Comparison of ENCODE assay signal across 8 cellular contexts in genomic region chr2:222860740-222861410, GRCh38. TPM values are rescaled to one million over a fixed set of nuclear protein-coding genes. Genes with fewer than 3 reads are reported as not detected.
A peak's percentile ranks its signal among the peaks of the same experiment; 100 is the strongest.
DNase-seq lines count a peak whose midpoint lies in the region; ATAC-seq, FAIRE-seq and TF ChIP-seq lines count a peak whose summit lies in the region.

TSS of gene ACSL3 (plus strand) at chr2:222861036. CDS start at chr2:222908773, 47,737 bp downstream.

- no peak for TF ChIP-seq CTCF in right atrium auricular region (IDR thresholded peaks at IDR 0.05)

- peak; percentile 90 to 95 for DNase-seq in NCI-H1930 (lab: John Stamatoyannopoulos, UW)
- peak; percentile 58 to 98 (median 94) for DNase-seq in anterior cingulate cortex (lab: John Stamatoyannopoulos, UW)
- DNase-seq in right atrium auricular region (ENCODE audit: low spot score) = peak; percentile 97
- peak; percentile 83 for DNase-seq in pulmonary artery endothelial cell (ENCODE audit: low read depth, low spot score)
- DNase-seq in urothelium cell line (ENCODE audit: low spot score) = peak; percentile 96

- no peaks in the 10 kb centered on the region for H3K36me3 ChIP-seq in right atrium auricular region

- H3K4me1 ChIP-seq in right atrium auricular region = peaks cover 0 to 48% of the 10 kb centered on the region in 2 donors

- FAIRE-seq in urothelium cell line (lab: Jason Lieb, UNC) = peak; percentile 89

- no peaks in the 10 kb centered on the region for H3K27me3 ChIP-seq in right atrium auricular region

- no peaks in the 10 kb centered on the region for H3K9me3 ChIP-seq in right atrium auricular region

- H3K27ac ChIP-seq in right atrium auricular region = peak within 1 kb of the TSS; percentile 95 to 98

- intact Hi-C loops in T-helper 2 cell treated with Interferon-gamma antibody and Interleukin-4, amounts not matched to agents 100 ng/mL and 5 ng/mL, for 36 hours (cut with micrococcal nuclease) = loop anchor here (1.0 to 5.0 kb wide), 5 partner anchors 72 to 1726 kb away; partner anchors contain the start of genes CUL3 and FARSB

- peak; percentile 91 for ATAC-seq in GM18499 (IDR thresholded peaks at IDR 0.05; ENCODE audit: insufficient read depth, unreplicated experiment)
- peak; percentile 98 for ATAC-seq in HG02885 (IDR thresholded peaks at IDR 0.05; ENCODE audit: poor library complexity, unreplicated experiment)

- H3K4me3 ChIP-seq in right atrium auricular region = peak within 1 kb of the TSS; percentile 82 to 90

RNA-seq across cellular contexts. Expression of gene ACSL3, which starts in this region (rescaled TPM):
- 51.5 and 58.2 TPM in 2 replicates for total RNA-seq in T-helper 2 cell treated with Interferon-gamma antibody and Interleukin-4, amounts not matched to agents 100 ng/mL and 5 ng/mL, for 36 hours
- total RNA-seq in right atrium auricular region = 10 to 100 TPM; 29.0 to 35.7 TPM
- total RNA-seq in pulmonary artery endothelial cell = 99.3 and 167 TPM in 2 replicates

Comparison
In these comparisons a context has a peak if more than half of its experiments do, and no peak if none do; other contexts are left out.
1. Peak in every context shown above with its lines: DNase-seq, ATAC-seq, H3K4me3 ChIP-seq and H3K27ac ChIP-seq.